Comparison of ENCODE assay signal across 28 cellular contexts in genomic region chr12:112191201-112191600, GRCh38.
DNase-seq lines count a peak whose midpoint lies in the region; ATAC-seq and TF ChIP-seq lines count a peak whose summit lies in the region.
"Had no signal": no experiment of that assay in that cellular context is flagged by ENCODE, and none has a peak within 500 bp of the region (broad histone marks: within the 10 kb centered on the region; RNA-seq: fewer than 3 reads in every experiment).

No MANE protein-coding gene starts in this region.

- TF ChIP-seq POLR2A in esophagus muscularis mucosa (IDR thresholded peaks at IDR 0.05; ENCODE audit: low read depth) (no peak), prostate gland (IDR thresholded peaks at IDR 0.05) (no peak), vagina (IDR thresholded peaks at IDR 0.05) (no peak)

- peak overlapping the region; percentile 11 to 20 for H3K27ac ChIP-seq in right atrium auricular region
- H3K27ac ChIP-seq in esophagus muscularis mucosa (replicated peaks in 1 of 4): peak overlapping the region; percentile 14 to 59 (median 47)
- H3K27ac ChIP-seq in prostate gland: peak overlapping the region; percentile 21 to 62
- peak overlapping the region; percentile 43 for H3K27ac ChIP-seq in vagina
- H3K27ac ChIP-seq: uterus had no signal

- no peaks in the 10 kb centered on the region for H3K9me3 ChIP-seq in right atrium auricular region
- H3K9me3 ChIP-seq in esophagus muscularis mucosa: no peaks in the 10 kb centered on the region
- H3K9me3 ChIP-seq in prostate gland: no peaks in the 10 kb centered on the region
- H3K9me3 ChIP-seq in vagina: no peaks in the 10 kb centered on the region
- H3K9me3 ChIP-seq: uterus had no signal

- WGBS in esophagus muscularis mucosa: 72% methylated on average over 2 of the region's 2 CpGs
- WGBS in prostate gland: 49% methylated on average over 2 of the region's 2 CpGs

- H3K4me3 Mint-ChIP-seq in activated T-helper 17 cell treated with anti-CD3 and anti-CD28 coated beads, Interleukin-2, amount 50 U/mL, for 72 hours: no peak overlapping the region
- H3K4me3 Mint-ChIP-seq: activated CD4-positive, alpha-beta memory T cell treated with anti-CD3 and anti-CD28 coated beads, Interleukin-2, amount 10 ng/mL, durations not matched to agents 7 days and 5 days; activated naive CD4-positive, alpha-beta T cell treated with anti-CD3 and anti-CD28 coated beads, Interleukin-2, amount 10 ng/mL, durations not matched to agents 7 days and 5 days; CD4-positive, CD25-positive, alpha-beta regulatory T cell; T-helper 17 cell had no signal

- intact Hi-C loops in left cardiac atrium (cut with DNase I) (loop anchor here in 1 of 2 donors (10.0 kb wide), 1 partner anchor 194 kb away; the partner anchor contains the start of gene HECTD4), esophagus muscularis mucosa (cut with DNase I) (loop anchor here (10.0 kb wide), 1 partner anchor 194 kb away; the partner anchor contains the start of gene HECTD4), prostate gland (cut with DNase I) (no loop called here), vagina (cut with DNase I) (loop anchor here (10.0 kb wide), 1 partner anchor 194 kb away; the partner anchor contains the start of gene HECTD4)

- H3K4me3 ChIP-seq in right atrium auricular region (no peak overlapping the region), esophagus muscularis mucosa (no peak overlapping the region), prostate gland (no peak overlapping the region), vagina (no peak overlapping the region)
- H3K4me3 ChIP-seq: uterus had no signal

- peaks cover 49% of the 10 kb centered on the region for H3K36me3 ChIP-seq in right atrium auricular region
- peaks cover 47 to 97% (median 83%) of the 10 kb centered on the region in 4 donors for H3K36me3 ChIP-seq in esophagus muscularis mucosa
- H3K36me3 ChIP-seq in prostate gland: peaks cover 0 to 17% of the 10 kb centered on the region in 2 donors
- peaks cover 0 to 50% of the 10 kb centered on the region in 2 donors for H3K36me3 ChIP-seq in vagina
- H3K36me3 ChIP-seq: uterus had no signal

- no peak overlapping the region for H3K27ac Mint-ChIP-seq in activated T-helper 17 cell treated with anti-CD3 and anti-CD28 coated beads, Interleukin-2, amount 50 U/mL, for 72 hours
- H3K27ac Mint-ChIP-seq: activated CD4-positive, alpha-beta memory T cell treated with anti-CD3 and anti-CD28 coated beads, Interleukin-2, amount 10 ng/mL, durations not matched to agents 7 days and 5 days; CD4-positive, CD25-positive, alpha-beta regulatory T cell; T-helper 17 cell had no signal

- no peaks in the 10 kb centered on the region for H3K27me3 ChIP-seq in right atrium auricular region
- H3K27me3 ChIP-seq in esophagus muscularis mucosa: no peaks in the 10 kb centered on the region
- H3K27me3 ChIP-seq in prostate gland (replicated peaks; ENCODE audit: insufficient read depth): no peaks in the 10 kb centered on the region
- no peaks in the 10 kb centered on the region for H3K27me3 ChIP-seq in vagina
- H3K27me3 ChIP-seq: uterus had no signal

- TF ChIP-seq CTCF in right atrium auricular region (IDR thresholded peaks at IDR 0.05): no peak
- no peak for TF ChIP-seq CTCF in esophagus muscularis mucosa (IDR thresholded peaks at IDR 0.05)
- TF ChIP-seq CTCF in prostate gland (IDR thresholded peaks at IDR 0.05): no peak
- TF ChIP-seq CTCF in vagina (IDR thresholded peaks at IDR 0.05): no peak

- no peak for TF ChIP-seq EP300 in esophagus muscularis mucosa (IDR thresholded peaks at IDR 0.05)

- H3K4me1 ChIP-seq in right atrium auricular region (peaks cover 0 to 12% of the 10 kb centered on the region in 2 donors), esophagus muscularis mucosa (peaks cover 8 to 20% (median 13%) of the 10 kb centered on the region in 4 donors), prostate gland (replicated peaks) (no peaks in the 10 kb centered on the region), vagina (peaks cover 21% of the 10 kb centered on the region)
- H3K4me1 ChIP-seq: uterus had no signal

- no peaks in the 10 kb centered on the region for H3K27me3 Mint-ChIP-seq in activated T-helper 17 cell treated with anti-CD3 and anti-CD28 coated beads, Interleukin-2, amount 50 U/mL, for 72 hours
- H3K27me3 Mint-ChIP-seq: activated CD4-positive, alpha-beta memory T cell treated with anti-CD3 and anti-CD28 coated beads, Interleukin-2, amount 10 ng/mL, durations not matched to agents 7 days and 5 days; activated naive CD4-positive, alpha-beta T cell treated with anti-CD3 and anti-CD28 coated beads, Interleukin-2, amount 10 ng/mL, durations not matched to agents 7 days and 5 days; CD4-positive, CD25-positive, alpha-beta regulatory T cell; T-helper 17 cell had no signal

- ATAC-seq in left cardiac atrium: no peak
- ATAC-seq in activated T-helper 17 cell treated with anti-CD3 and anti-CD28 coated beads, Interleukin-2, amount 50 U/mL, for 72 hours (replicated peaks): no peak
- ATAC-seq: HepG2, SK-N-SH treated with all-trans-retinoic acid at 6 μM for 48 hours, T-helper 17 cell had no signal

- H3K9me3 Mint-ChIP-seq in activated T-helper 17 cell treated with anti-CD3 and anti-CD28 coated beads, Interleukin-2, amount 50 U/mL, for 72 hours: no peaks in the 10 kb centered on the region
- H3K9me3 Mint-ChIP-seq: activated CD4-positive, alpha-beta memory T cell treated with anti-CD3 and anti-CD28 coated beads, Interleukin-2, amount 10 ng/mL, durations not matched to agents 7 days and 5 days; activated naive CD4-positive, alpha-beta T cell treated with anti-CD3 and anti-CD28 coated beads, Interleukin-2, amount 10 ng/mL, durations not matched to agents 7 days and 5 days; CD4-positive, CD25-positive, alpha-beta regulatory T cell had no signal

- peaks cover 60% of the 10 kb centered on the region for H3K36me3 Mint-ChIP-seq in activated T-helper 17 cell treated with anti-CD3 and anti-CD28 coated beads, Interleukin-2, amount 50 U/mL, for 72 hours (ENCODE audit: low read depth)

- DNase-seq in right atrium auricular region (ENCODE audit: low spot score) (no peak), left cardiac atrium (no peak), esophagus muscularis mucosa (ENCODE audit: extremely low spot score) (no peak), prostate gland (ENCODE audit: low spot score) (no peak), vagina (ENCODE audit: extremely low spot score in 2 of 2) (no peak), NCI-H1092 (lab: John Stamatoyannopoulos, UW) (no peak), A172 (ENCODE audit: low spot score) (no peak)
- DNase-seq: activated CD4-positive, alpha-beta memory T cell treated with anti-CD3 and anti-CD28 coated beads, Interleukin-2, amount 10 ng/mL, durations not matched to agents 7 days and 5 days; activated CD4-positive, CD25-positive, alpha-beta regulatory T cell treated with anti-CD3 and anti-CD28 coated beads, Interleukin-2, amount 50 U/mL, for 72 hours; activated CD8-positive, alpha-beta memory T cell treated with anti-CD3 and anti-CD28 coated beads, Interleukin-2, amount 50 U/mL, for 4 hours; activated naive CD4-positive, alpha-beta T cell treated with anti-CD3 and anti-CD28 coated beads, Interleukin-2, amount 10 ng/mL, durations not matched to agents 7 days and 5 days; AML-193; amygdala; CD4-positive, CD25-positive, alpha-beta regulatory T cell; DND-41; effector CD4-positive, alpha-beta T cell; erythroblast; foreskin fibroblast; GF-D8; Kasumi-1; kidney glomerular epithelial cell; MV-4-11; stimulated activated CD4-positive, alpha-beta T cell treated with anti-CD3 and anti-CD28 coated beads, Interleukin-2, amount 100 ng/mL, for 48 hours; T-helper 17 cell; uterus had no signal

- no peaks in the 10 kb centered on the region for H3K4me1 Mint-ChIP-seq in activated T-helper 17 cell treated with anti-CD3 and anti-CD28 coated beads, Interleukin-2, amount 50 U/mL, for 72 hours
- H3K4me1 Mint-ChIP-seq: activated CD4-positive, alpha-beta memory T cell treated with anti-CD3 and anti-CD28 coated beads, Interleukin-2, amount 10 ng/mL, durations not matched to agents 7 days and 5 days; activated naive CD4-positive, alpha-beta T cell treated with anti-CD3 and anti-CD28 coated beads, Interleukin-2, amount 10 ng/mL, durations not matched to agents 7 days and 5 days; CD4-positive, CD25-positive, alpha-beta regulatory T cell; T-helper 17 cell had no signal
